In genomic region chr5:1255081-1255561, GRCh38 we compare ENCODE assay signal across 13 cellular contexts. TPM values are rescaled to one million over a fixed set of nuclear protein-coding genes. Genes with fewer than 3 reads are reported as not detected.
DNase-seq lines count a peak whose midpoint lies in the region; ATAC-seq, FAIRE-seq and TF ChIP-seq lines count a peak whose summit lies in the region.
"Had no signal": no experiment of that assay in that cellular context is flagged by ENCODE, and none has a peak within 500 bp of the region (broad histone marks: within the 10 kb centered on the region; RNA-seq: fewer than 3 reads in every experiment).

No MANE protein-coding gene starts in this region.

- TF ChIP-seq EP300 in HepG2 (IDR thresholded peaks at IDR 0.05; ENCODE audit: low read depth in 2 of 2, low read length in 2 of 2) (no peak), HepG2 (CRISPR knock-in tag; IDR thresholded peaks at IDR 0.05; ENCODE audit: borderline replicate concordance) (no peak)

- CTCF ChIA-PET in HepG2 (lab: Yijun Ruan, JAX; ENCODE audit: low intra/inter-chr PET ratio, low total read pairs) = no interaction called here

- DNase-seq in GM10266 (ENCODE audit: extremely low spot score) (no peak), T-helper 9 cell (peak; percentile 37), substantia nigra (lab: John Stamatoyannopoulos, UW) (no peak), D341Med (ENCODE audit: low spot score) (no peak), HepG2 (ENCODE audit: low spot score) (no peak)
- peak; percentile 49 for DNase-seq in activated effector memory CD4-positive, alpha-beta T cell treated with Interleukin-2 at 50 U/mL for 16 hours
- peak; percentile 7 to 12 for DNase-seq in stimulated activated CD4-positive, alpha-beta T cell treated with anti-CD3 and anti-CD28 coated beads, Interleukin-1b, Interleukin-23, amount 100 ng/mL, for 4 hours (ENCODE audit: low read depth in 2 of 2)
- DNase-seq: COR-L47, T1000 had no signal

- H3K27me3 ChIP-seq in HepG2 (ENCODE audit: control insufficient read depth in 1 of 2, insufficient read depth in 2 of 2, low read length in 2 of 2) = peaks cover 0 to 8% of the 10 kb centered on the region in 2 experiments; a peak in 2 of 5 replicates

- no peaks in the 10 kb centered on the region for H3K9me3 ChIP-seq in HepG2 (ENCODE audit: low read length)
- H3K9me3 ChIP-seq: thoracic aorta had no signal

- in situ Hi-C loops in HepG2 (cut with HindIII; ENCODE audit: extremely low pct_ligation_motif_present, low pct_unique_long_range_greater_than_20kb) = no loop called here

- no peak for ATAC-seq in HG02884 (IDR thresholded peaks at IDR 0.05; ENCODE audit: unreplicated experiment)
- ATAC-seq in HepG2 = no peak

- H2AFZ ChIP-seq in HepG2 (ENCODE audit: low read length) = no peak overlapping the region

- H3K9ac ChIP-seq in HepG2 (ENCODE audit: insufficient read depth, low read depth, low read length) = no peak overlapping the region
- H3K9ac ChIP-seq: KMS-11 had no signal

- peak; percentile 3 for TF ChIP-seq CTCF in GM10266 (IDR thresholded peaks at IDR 0.05; ENCODE audit: control insufficient read depth, insufficient read depth, low read depth, missing control alignments)
- TF ChIP-seq CTCF in HepG2 (CRISPR knock-in tag; IDR thresholded peaks at IDR 0.05) = no peak

- 68% methylated on average over 10 of the region's 16 CpGs for WGBS in HepG2 (ENCODE audit: low lambda C conversion rate)

- no peaks in the 10 kb centered on the region for H3K36me3 ChIP-seq in HepG2 (replicated peaks in 1 of 2; ENCODE audit: control insufficient read depth in 1 of 2, insufficient read depth in 2 of 2, low read length in 2 of 2)
- H3K36me3 ChIP-seq: thoracic aorta had no signal

- H3K27ac ChIP-seq in substantia nigra (ENCODE audit: low read depth, low read length, poor library complexity, severe bottlenecking) = no peak overlapping the region
- no peak overlapping the region for H3K27ac ChIP-seq in HepG2 (ENCODE audit: extremely low read length, insufficient read depth, low read length)
- H3K27ac ChIP-seq: KMS-11, thoracic aorta had no signal

- no TSS peak for BruUV-seq in HepG2 (replicated peaks; lab: Mats Ljungman, UMichigan)

- H3K79me2 ChIP-seq in HepG2 (ENCODE audit: insufficient read depth, low read length) = no peaks in the 10 kb centered on the region

- no peak overlapping the region for H3K4me2 ChIP-seq in HepG2 (ENCODE audit: low read depth, low read length)
- H3K4me2 ChIP-seq: KMS-11, smooth muscle cell had no signal

- no peaks in the 10 kb centered on the region for H4K20me1 ChIP-seq in HepG2 (ENCODE audit: insufficient read depth, low read length)

- H3K4me3 ChIP-seq in HepG2 (replicated peaks in 1 of 3; ENCODE audit: insufficient read depth in 1 of 3, low read depth in 2 of 3, low read length in 3 of 3) = no peak overlapping the region
- H3K4me3 ChIP-seq: smooth muscle cell, thoracic aorta had no signal

- FAIRE-seq in HepG2 (lab: Jason Lieb, UNC) = no peak

- intact Hi-C loops in HepG2 (cut with micrococcal nuclease; ENCODE audit: unreplicated experiment) = no loop called here

- no peaks in the 10 kb centered on the region for H3K4me1 ChIP-seq in HepG2 (ENCODE audit: insufficient read depth, low read length)

- TF ChIP-seq POLR2A in HepG2 (IDR thresholded peaks at IDR 0.05; ENCODE audit: insufficient read depth in 1 of 2, low read depth in 2 of 2, low read length in 2 of 2) = no peak

- TF ChIP-seq RAD21 in HepG2 (CRISPR knock-in tag; IDR thresholded peaks at IDR 0.05) = no peak

- POLR2A ChIA-PET in HepG2 (lab: Yijun Ruan, JAX) = no interaction called here

TF ChIP-seq in HepG2, 621 proteins besides CTCF, POLR2A, EP300 and RAD21 (continues in another document):
- TF ChIP-seq GLMP (CRISPR knock-in tag; IDR thresholded peaks at IDR 0.05; ENCODE audit: borderline replicate concordance) (no peak), SOX5 (CRISPR knock-in tag; IDR thresholded peaks at IDR 0.05; ENCODE audit: borderline replicate concordance) (no peak)

RNA-seq across cellular contexts. Expression of gene SLC6A18, which starts 29.9 kb away (rescaled TPM):
- not detected in 2 replicates for total RNA-seq in HepG2 (2016; rRNA removed; fragmentation: Illumina TruSeq; extraction: Trizol)
- not detected in 2 replicates for total RNA-seq in HepG2 (2016; cell fraction: cytosol; rRNA removed; fragmentation: Illumina TruSeq; extraction: Trizol; ENCODE audit: low read depth)
- total RNA-seq in HepG2 (2016; cell fraction: insoluble cytoplasmic fraction; rRNA removed; fragmentation: Illumina TruSeq; extraction: Trizol) = not detected in 2 replicates
- total RNA-seq in HepG2 (2016; cell fraction: membrane; rRNA removed; fragmentation: Illumina TruSeq; extraction: Trizol) = not detected in 2 replicates
- total RNA-seq in HepG2 (2016; cell fraction: nucleus; rRNA removed; fragmentation: Illumina TruSeq; extraction: Trizol) = not detected in 2 replicates
- polyA plus RNA-seq in HepG2 (2011; rRNA removed) = not detected in 2 replicates
- polyA plus RNA-seq in HepG2 (2011; cell fraction: cytosol; rRNA removed) = not detected in 2 replicates
- not detected in 2 replicates for polyA plus RNA-seq in HepG2 (2011; cell fraction: nucleus; rRNA removed)
- not detected in 2 replicates for polyA plus RNA-seq in HepG2 (2012)
- polyA plus RNA-seq in HepG2 (2016; cell fraction: cytosol; fragmentation: Illumina TruSeq; extraction: Trizol; ENCODE audit: low read depth) = not detected in 2 replicates
- polyA plus RNA-seq in HepG2 (2016; cell fraction: insoluble cytoplasmic fraction; fragmentation: Illumina TruSeq; extraction: Trizol; ENCODE audit: low read depth) = not detected in 2 replicates
- polyA plus RNA-seq in HepG2 (2016; cell fraction: membrane; fragmentation: Illumina TruSeq; extraction: Trizol; ENCODE audit: low read depth) = not detected in 2 replicates
- polyA plus RNA-seq in HepG2 (2016; cell fraction: nucleus; fragmentation: Illumina TruSeq; extraction: Trizol; ENCODE audit: insufficient read depth, low read depth) = not detected in 2 replicates
- not detected in 2 replicates for polyA minus RNA-seq in HepG2 (2011; rRNA and poly(A)+ RNA removed; ENCODE audit: low replicate concordance)
- polyA minus RNA-seq in HepG2 (2011; cell fraction: cytosol; rRNA and poly(A)+ RNA removed) = not detected in 2 replicates
- not detected in 2 replicates for polyA minus RNA-seq in HepG2 (2011; cell fraction: nucleus; rRNA and poly(A)+ RNA removed)
- total RNA-seq: smooth muscle cell, thoracic aorta had no signal
- polyA plus RNA-seq: smooth muscle cell had no signal

RNA-seq across cellular contexts. Expression of gene TERT, which starts 39.7 kb away (rescaled TPM):
- 1.2 and 5.9 TPM in 2 replicates for total RNA-seq in HepG2 (2016; rRNA removed; fragmentation: Illumina TruSeq; extraction: Trizol)
- total RNA-seq in HepG2 (2016; cell fraction: cytosol; rRNA removed; fragmentation: Illumina TruSeq; extraction: Trizol; ENCODE audit: low read depth) = 6.1 and 7.1 TPM in 2 replicates
- total RNA-seq in HepG2 (2016; cell fraction: insoluble cytoplasmic fraction; rRNA removed; fragmentation: Illumina TruSeq; extraction: Trizol) = 1.7 and 5.8 TPM in 2 replicates
- total RNA-seq in HepG2 (2016; cell fraction: membrane; rRNA removed; fragmentation: Illumina TruSeq; extraction: Trizol) = 3.3 and 3.7 TPM in 2 replicates
- total RNA-seq in HepG2 (2016; cell fraction: nucleus; rRNA removed; fragmentation: Illumina TruSeq; extraction: Trizol) = 7.1 and 8.7 TPM in 2 replicates
- polyA plus RNA-seq in HepG2 (2011; rRNA removed) = 3.5 and 4.3 TPM in 2 replicates
- polyA plus RNA-seq in HepG2 (2011; cell fraction: cytosol; rRNA removed) = 0.68 and 2.0 TPM in 2 replicates
- polyA plus RNA-seq in HepG2 (2011; cell fraction: nucleus; rRNA removed) = 28.2 and 42.3 TPM in 2 replicates
- 1.7 and 2.9 TPM in 2 replicates for polyA plus RNA-seq in HepG2 (2012)
- 0.62 and 0.99 TPM in 2 replicates for polyA plus RNA-seq in HepG2 (2016; cell fraction: cytosol; fragmentation: Illumina TruSeq; extraction: Trizol; ENCODE audit: low read depth)
- 1.6 and 2.5 TPM in 2 replicates for polyA plus RNA-seq in HepG2 (2016; cell fraction: insoluble cytoplasmic fraction; fragmentation: Illumina TruSeq; extraction: Trizol; ENCODE audit: low read depth)
- polyA plus RNA-seq in HepG2 (2016; cell fraction: membrane; fragmentation: Illumina TruSeq; extraction: Trizol; ENCODE audit: low read depth) = 1.4 and 1.5 TPM in 2 replicates
- 24.5 and 26.8 TPM in 2 replicates for polyA plus RNA-seq in HepG2 (2016; cell fraction: nucleus; fragmentation: Illumina TruSeq; extraction: Trizol; ENCODE audit: insufficient read depth, low read depth)
- 0.30 and 3.4 TPM in 2 replicates for polyA minus RNA-seq in HepG2 (2011; rRNA and poly(A)+ RNA removed; ENCODE audit: low replicate concordance)
- polyA minus RNA-seq in HepG2 (2011; cell fraction: cytosol; rRNA and poly(A)+ RNA removed) = 1.9 and 2.0 TPM in 2 replicates
- 4.0 and 6.4 TPM in 2 replicates for polyA minus RNA-seq in HepG2 (2011; cell fraction: nucleus; rRNA and poly(A)+ RNA removed)
- total RNA-seq: smooth muscle cell, thoracic aorta had no signal
- polyA plus RNA-seq: smooth muscle cell had no signal

RNA-seq across cellular contexts. Expression of gene SLC6A19, which starts 53.7 kb away (rescaled TPM):
- 0.02 TPM in 1 of 2 replicates, not detected in the other for total RNA-seq in HepG2 (2016; rRNA removed; fragmentation: Illumina TruSeq; extraction: Trizol)
- not detected in 2 replicates for total RNA-seq in HepG2 (2016; cell fraction: cytosol; rRNA removed; fragmentation: Illumina TruSeq; extraction: Trizol; ENCODE audit: low read depth)
- total RNA-seq in HepG2 (2016; cell fraction: insoluble cytoplasmic fraction; rRNA removed; fragmentation: Illumina TruSeq; extraction: Trizol) = 0.06 TPM in 1 of 2 replicates, not detected in the other
- total RNA-seq in HepG2 (2016; cell fraction: membrane; rRNA removed; fragmentation: Illumina TruSeq; extraction: Trizol) = not detected in 2 replicates
- not detected in 2 replicates for total RNA-seq in HepG2 (2016; cell fraction: nucleus; rRNA removed; fragmentation: Illumina TruSeq; extraction: Trizol)
- 0.01 TPM in 1 of 2 replicates, not detected in the other for polyA plus RNA-seq in HepG2 (2011; rRNA removed)
- polyA plus RNA-seq in HepG2 (2011; cell fraction: cytosol; rRNA removed) = 0.01 TPM in 1 of 2 replicates, not detected in the other
- 0.06 and 0.07 TPM in 2 replicates for polyA plus RNA-seq in HepG2 (2011; cell fraction: nucleus; rRNA removed)
- not detected in 2 replicates for polyA plus RNA-seq in HepG2 (2012)
- not detected in 2 replicates for polyA plus RNA-seq in HepG2 (2016; cell fraction: cytosol; fragmentation: Illumina TruSeq; extraction: Trizol; ENCODE audit: low read depth)
- polyA plus RNA-seq in HepG2 (2016; cell fraction: insoluble cytoplasmic fraction; fragmentation: Illumina TruSeq; extraction: Trizol; ENCODE audit: low read depth) = not detected in 2 replicates
- polyA plus RNA-seq in HepG2 (2016; cell fraction: membrane; fragmentation: Illumina TruSeq; extraction: Trizol; ENCODE audit: low read depth) = not detected in 2 replicates
- polyA plus RNA-seq in HepG2 (2016; cell fraction: nucleus; fragmentation: Illumina TruSeq; extraction: Trizol; ENCODE audit: insufficient read depth, low read depth) = 0.08 TPM in 1 of 2 replicates, not detected in the other
- polyA minus RNA-seq in HepG2 (2011; rRNA and poly(A)+ RNA removed; ENCODE audit: low replicate concordance) = 0.02 and 0.12 TPM in 2 replicates
- polyA minus RNA-seq in HepG2 (2011; cell fraction: cytosol; rRNA and poly(A)+ RNA removed) = 0.09 TPM in 1 of 2 replicates, not detected in the other
- not detected in 2 replicates for polyA minus RNA-seq in HepG2 (2011; cell fraction: nucleus; rRNA and poly(A)+ RNA removed)
- total RNA-seq: smooth muscle cell, thoracic aorta had no signal
- polyA plus RNA-seq: smooth muscle cell had no signal

Comparison
In these comparisons a context has a peak if more than half of its experiments do, and no peak if none do; other contexts are left out.
1. DNase-seq: peak in T-helper 9 cell (single experiment), activated effector memory CD4-positive, alpha-beta T cell treated with Interleukin-2 at 50 U/mL for 16 hours (single experiment) and stimulated activated CD4-positive, alpha-beta T cell treated with anti-CD3 and anti-CD28 coated beads, Interleukin-1b, Interleukin-23, amount 100 ng/mL, for 4 hours (2 of 2); none in GM10266 (single experiment), substantia nigra (0 of 49), D341Med (single experiment) and HepG2 (single experiment).